Comparison of ENCODE assay signal across 8 cellular contexts in the genomic region with DNA sequence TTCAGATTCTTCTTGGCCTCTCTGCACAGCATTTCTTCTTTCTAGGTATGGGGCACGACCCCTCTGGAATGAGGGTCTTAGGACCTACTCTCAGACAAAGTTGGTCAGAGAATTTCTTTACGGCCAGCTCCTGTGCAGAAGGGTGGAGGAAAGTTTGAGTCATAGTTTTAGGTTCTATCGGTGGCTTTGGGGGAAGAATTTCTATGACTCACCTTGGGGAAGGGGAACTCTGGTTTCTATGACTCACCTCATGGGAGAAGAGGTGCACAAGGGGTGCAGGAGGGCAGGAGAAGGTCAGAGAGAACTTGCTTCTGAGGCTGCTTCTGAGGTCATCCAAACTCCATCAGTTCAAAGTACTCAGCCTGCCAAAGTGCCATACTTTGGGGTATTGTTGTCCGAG. TPM values are rescaled to one million over a fixed set of nuclear protein-coding genes. Genes with fewer than 3 reads are reported as not detected.
DNase-seq lines count a peak whose midpoint lies in the region; ATAC-seq and TF ChIP-seq lines count a peak whose summit lies in the region.

No MANE protein-coding gene starts in this region.

- POLR2A ChIA-PET in naive thymus-derived CD8-positive, alpha-beta T cell (lab: Charles Lee), result no interaction called here

- intact Hi-C loops in spleen (cut with DNase I; ENCODE audit: low total_unique reads), result loop anchor here (5.0 to 10.0 kb wide), 3 partner anchors 1016 to 1203 kb away; partner anchors contain the start of gene NETO2

- no peaks in the 10 kb centered on the region for H3K36me3 Mint-ChIP-seq in naive thymus-derived CD8-positive, alpha-beta T cell

- H3K27me3 Mint-ChIP-seq in naive thymus-derived CD8-positive, alpha-beta T cell, result peaks cover 4 to 47% (median 14%) of the 10 kb centered on the region in 5 donors

- DNase-seq in T1000 (lab: John Stamatoyannopoulos, UW), result peak; percentile 7
- DNase-seq in islet precursor cell, result peak; percentile 72
- DNase-seq in naive thymus-derived CD8-positive, alpha-beta T cell, result no peak
- no peak for DNase-seq in spleen
- DNase-seq in AG20443 (ENCODE audit: low spot score), result no peak
- no peak for DNase-seq in D341Med (ENCODE audit: low spot score)

- no peak overlapping the region for H3K4me3 ChIP-seq in spleen

- no peaks in the 10 kb centered on the region for H3K9me3 ChIP-seq in spleen

- WGBS in spleen, 5 donors, result 50 to 64% (median 54%) methylated on average over 4 of the region's 4 CpGs

- ATAC-seq in GM18861 (IDR thresholded peaks at IDR 0.05; ENCODE audit: unreplicated experiment) (peak; percentile 81), HG02938 (IDR thresholded peaks at IDR 0.05; ENCODE audit: unreplicated experiment) (peak; percentile 58)
- ATAC-seq in naive thymus-derived CD8-positive, alpha-beta T cell, result no peak

- no peaks in the 10 kb centered on the region for H3K9me3 Mint-ChIP-seq in naive thymus-derived CD8-positive, alpha-beta T cell

- no peak overlapping the region for H3K27ac ChIP-seq in spleen

- H3K36me3 ChIP-seq in spleen, result no peaks in the 10 kb centered on the region

- TF ChIP-seq POLR2A in spleen (IDR thresholded peaks at IDR 0.05), result no peak

- H3K4me1 ChIP-seq in spleen, result peaks cover 0 to 8% (median 5%) of the 10 kb centered on the region in 6 donors

- H3K27me3 ChIP-seq in spleen (replicated peaks in 1 of 7), result peaks cover 0 to 14% (median 0%) of the 10 kb centered on the region in 7 donors

- no peak overlapping the region for H3K27ac Mint-ChIP-seq in naive thymus-derived CD8-positive, alpha-beta T cell

- peaks cover 0 to 6% (median 2%) of the 10 kb centered on the region in 4 donors for H3K4me1 Mint-ChIP-seq in naive thymus-derived CD8-positive, alpha-beta T cell

- no peak overlapping the region for H3K4me3 Mint-ChIP-seq in naive thymus-derived CD8-positive, alpha-beta T cell

- no peak for TF ChIP-seq CTCF in spleen (IDR thresholded peaks at IDR 0.05 in 8 of 11, conservative IDR thresholded peaks at IDR 0.05 in 3 of 11)

RNA-seq across cellular contexts. Expression of gene ABCC12, which starts 2.5 kb away (rescaled TPM):
- total RNA-seq in naive thymus-derived CD8-positive, alpha-beta T cell, result not detected
- not detected for polyA plus RNA-seq in naive thymus-derived CD8-positive, alpha-beta T cell
- not detected for total RNA-seq in spleen
- polyA plus RNA-seq in spleen, result not detected

Comparison
In these comparisons a context has a peak if more than half of its experiments do, and no peak if none do; other contexts are left out.
1. ATAC-seq: peak in GM18861 (single experiment) and HG02938 (single experiment); none in naive thymus-derived CD8-positive, alpha-beta T cell (0 of 2).
2. DNase-seq: peak in T1000 (single experiment) and islet precursor cell (single experiment); none in naive thymus-derived CD8-positive, alpha-beta T cell (0 of 10), spleen (single experiment), AG20443 (single experiment) and D341Med (single experiment).